In the genomic region with DNA sequence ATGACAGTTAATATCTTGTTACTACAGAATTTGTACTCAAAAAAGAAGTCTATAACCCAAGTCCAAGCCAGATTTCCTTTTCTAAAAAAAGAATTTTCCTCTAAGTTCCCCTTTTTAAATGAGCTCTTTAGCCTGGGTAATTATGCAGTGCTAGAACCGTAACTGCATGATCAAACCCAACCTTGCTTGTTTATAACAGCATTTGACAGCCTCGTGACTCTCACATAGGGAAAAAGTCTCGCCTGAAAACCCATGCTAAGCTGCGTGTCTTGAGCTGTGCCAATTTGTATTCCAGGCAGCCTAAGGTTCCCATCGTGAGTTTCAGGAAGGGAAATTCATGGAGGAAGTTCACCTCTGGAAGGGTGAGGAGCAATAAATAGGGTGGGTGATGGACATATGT, we compare ENCODE assay signal across 3 cellular contexts. TPM values are rescaled to one million over a fixed set of nuclear protein-coding genes. Genes with fewer than 3 reads are reported as not detected.
"Had no signal": no experiment of that assay in that cellular context is flagged by ENCODE, and none has a peak within 500 bp of the region (broad histone marks: within the 10 kb centered on the region; RNA-seq: fewer than 3 reads in every experiment).

No MANE protein-coding gene starts in this region.

RNA-seq across cellular contexts. Expression of a gene that starts 44.5 kb away (rescaled TPM):
- total RNA-seq: LHCN-M2, M059J, MCF 10A had no signal
